Comparison of ENCODE assay signal across 9 cellular contexts in the genomic region with DNA sequence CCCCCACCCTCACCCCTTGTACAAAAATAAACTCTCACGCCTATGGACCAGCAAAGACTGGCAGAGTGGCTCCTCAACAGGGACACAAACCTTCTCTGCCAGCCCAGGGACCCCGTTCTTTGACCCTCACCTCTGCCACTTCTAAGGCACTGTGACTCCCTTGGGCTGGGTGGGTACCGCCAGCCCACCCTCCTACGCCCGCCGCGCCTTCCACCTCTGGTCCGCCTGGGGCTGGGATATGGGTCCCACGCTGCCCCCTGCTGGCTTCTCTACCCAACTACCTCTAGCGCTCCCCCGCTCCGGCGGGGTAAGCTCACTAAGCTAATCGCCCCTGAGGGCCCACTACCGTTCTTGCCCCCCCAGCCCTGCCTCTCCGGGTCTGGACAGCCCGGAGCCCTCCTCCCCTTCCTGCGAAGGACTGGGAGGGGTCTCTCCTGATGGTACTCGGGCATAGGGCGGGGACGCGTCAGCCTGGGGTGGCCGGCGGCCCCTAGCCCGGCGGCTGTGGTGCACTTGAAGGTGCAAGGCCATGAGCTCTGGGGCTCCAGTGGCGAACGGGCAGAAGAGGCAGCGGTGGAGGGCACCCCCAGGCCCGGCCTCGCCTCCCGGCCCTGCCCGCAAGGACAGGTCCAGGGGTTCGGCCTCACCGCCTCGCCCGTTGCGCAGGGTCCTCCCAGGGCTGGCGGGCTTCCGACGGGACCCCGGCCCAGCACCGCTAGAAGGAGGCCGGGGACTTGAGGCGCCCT. TPM values are rescaled to one million over a fixed set of nuclear protein-coding genes. Genes with fewer than 3 reads are reported as not detected.
DNase-seq lines count a peak whose midpoint lies in the region; ATAC-seq and TF ChIP-seq lines count a peak whose summit lies in the region.
"Had no signal": no experiment of that assay in that cellular context is flagged by ENCODE, and none has a peak within 500 bp of the region (broad histone marks: within the 10 kb centered on the region; RNA-seq: fewer than 3 reads in every experiment).

No MANE protein-coding gene starts in this region.

- no peak for ATAC-seq in CD4-positive, CD25-positive, alpha-beta regulatory T cell (ENCODE audit: low read depth in 2 of 2)
- no peak for ATAC-seq in memory B cell (ENCODE audit: low read depth)
- ATAC-seq in HG03025 (IDR thresholded peaks at IDR 0.05; ENCODE audit: low FRiP score, unreplicated experiment): no peak
- no peak for ATAC-seq in HG03175 (IDR thresholded peaks at IDR 0.05; ENCODE audit: unreplicated experiment)
- ATAC-seq in HG02642 (IDR thresholded peaks at IDR 0.05; ENCODE audit: poor library complexity, unreplicated experiment): no peak

- no peak overlapping the region for H3K4me3 ChIP-seq in CD4-positive, CD25-positive, alpha-beta regulatory T cell (ENCODE audit: low read depth, low read length)
- H3K4me3 ChIP-seq: SK-N-MC had no signal

- peak overlapping the region in 2 of 3 donors; percentile 56 to 95 for H3K27ac Mint-ChIP-seq in CD4-positive, CD25-positive, alpha-beta regulatory T cell
- H3K27ac Mint-ChIP-seq in brain (peak overlapping the region in 1 of 5 experiments; percentile 98), memory B cell (peak overlapping the region; percentile 86)

- peaks cover 6% of the 10 kb centered on the region for H3K27me3 Mint-ChIP-seq in CD4-positive, CD25-positive, alpha-beta regulatory T cell
- H3K27me3 Mint-ChIP-seq in brain (no peaks in the 10 kb centered on the region), memory B cell (no peaks in the 10 kb centered on the region)

- H3K27me3 ChIP-seq in CD4-positive, CD25-positive, alpha-beta regulatory T cell (ENCODE audit: control insufficient read depth, insufficient read depth, low read length): no peaks in the 10 kb centered on the region

- TF ChIP-seq CTCF in brain (conservative IDR thresholded peaks at IDR 0.05): peak; percentile 55 to 71

- no peak for DNase-seq in CD4-positive, CD25-positive, alpha-beta regulatory T cell
- no peak for DNase-seq in memory B cell (ENCODE audit: low spot score in 2 of 2)
- no peak for DNase-seq in COR-L47 (lab: John Stamatoyannopoulos, UW)

- no peaks in the 10 kb centered on the region for H3K9me3 Mint-ChIP-seq in CD4-positive, CD25-positive, alpha-beta regulatory T cell
- H3K9me3 Mint-ChIP-seq in brain (peaks cover 0 to 9% (median 0%) of the 10 kb centered on the region in 5 experiments), memory B cell (no peaks in the 10 kb centered on the region)

- H3K4me1 Mint-ChIP-seq in CD4-positive, CD25-positive, alpha-beta regulatory T cell: peaks cover 6 to 33% (median 23%) of the 10 kb centered on the region in 4 donors
- H3K4me1 Mint-ChIP-seq in brain: peaks cover 77% of the 10 kb centered on the region
- H3K4me1 Mint-ChIP-seq in memory B cell: peaks cover 15% of the 10 kb centered on the region

- TF ChIP-seq RAD21 in Ishikawa (IDR thresholded peaks at IDR 0.05; ENCODE audit: low read depth): peak; percentile 39

- H3K36me3 Mint-ChIP-seq in CD4-positive, CD25-positive, alpha-beta regulatory T cell: peaks cover 3% of the 10 kb centered on the region
- H3K36me3 Mint-ChIP-seq in brain: peaks cover 66% of the 10 kb centered on the region
- H3K36me3 Mint-ChIP-seq in memory B cell: no peaks in the 10 kb centered on the region

- no peak overlapping the region for H3K27ac ChIP-seq in CD4-positive, CD25-positive, alpha-beta regulatory T cell (ENCODE audit: insufficient read depth, low read length, poor library complexity, severe bottlenecking)

- no peaks in the 10 kb centered on the region for H3K36me3 ChIP-seq in CD4-positive, CD25-positive, alpha-beta regulatory T cell (ENCODE audit: control insufficient read depth, insufficient read depth, low read length)

- no peaks in the 10 kb centered on the region for H3K9me3 ChIP-seq in CD4-positive, CD25-positive, alpha-beta regulatory T cell (ENCODE audit: control insufficient read depth in 2 of 2, low read length in 2 of 2)

- H3K4me3 Mint-ChIP-seq in CD4-positive, CD25-positive, alpha-beta regulatory T cell: no peak overlapping the region
- no peak overlapping the region for H3K4me3 Mint-ChIP-seq in brain
- H3K4me3 Mint-ChIP-seq in memory B cell: no peak overlapping the region

- peaks cover 22% of the 10 kb centered on the region for H3K4me1 ChIP-seq in CD4-positive, CD25-positive, alpha-beta regulatory T cell (ENCODE audit: control insufficient read depth, insufficient read depth, low read length, poor library complexity, severe bottlenecking)

- TF ChIP-seq EP300 in Ishikawa (IDR thresholded peaks at IDR 0.05; ENCODE audit: borderline replicate concordance): no peak

TF ChIP-seq in Ishikawa, 13 proteins besides CTCF, POLR2A, EP300 and RAD21:
- TF ChIP-seq YY1 (IDR thresholded peaks at IDR 0.05; ENCODE audit: low read depth): no peak
- TF ChIP-seq TAF1 (IDR thresholded peaks at IDR 0.05; ENCODE audit: low read depth): no peak
- no peak for TF ChIP-seq ZBTB7A (IDR thresholded peaks at IDR 0.05; ENCODE audit: low read depth)
- no peak for TF ChIP-seq EGR1 (IDR thresholded peaks at IDR 0.05)
- no peak for TF ChIP-seq TCF12 (IDR thresholded peaks at IDR 0.05; ENCODE audit: low read depth)
- TF ChIP-seq CEBPB (IDR thresholded peaks at IDR 0.05): no peak
- no peak for TF ChIP-seq NFIC (IDR thresholded peaks at IDR 0.05)
- TF ChIP-seq TEAD4 (IDR thresholded peaks at IDR 0.05): no peak
- TF ChIP-seq, protein P1, sequence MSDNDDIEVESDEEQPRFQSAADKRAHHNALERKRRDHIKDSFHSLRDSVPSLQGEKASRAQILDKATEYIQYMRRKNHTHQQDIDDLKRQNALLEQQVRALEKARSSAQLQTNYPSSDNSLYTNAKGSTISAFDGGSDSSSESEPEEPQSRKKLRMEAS (IDR thresholded peaks at IDR 0.05): no peak
- TF ChIP-seq, protein P2, sequence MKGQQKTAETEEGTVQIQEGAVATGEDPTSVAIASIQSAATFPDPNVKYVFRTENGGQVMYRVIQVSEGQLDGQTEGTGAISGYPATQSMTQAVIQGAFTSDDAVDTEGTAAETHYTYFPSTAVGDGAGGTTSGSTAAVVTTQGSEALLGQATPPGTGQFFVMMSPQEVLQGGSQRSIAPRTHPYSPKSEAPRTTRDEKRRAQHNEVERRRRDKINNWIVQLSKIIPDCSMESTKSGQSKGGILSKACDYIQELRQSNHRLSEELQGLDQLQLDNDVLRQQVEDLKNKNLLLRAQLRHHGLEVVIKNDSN (IDR thresholded peaks at IDR 0.05): no peak
- no peak for TF ChIP-seq FOXM1 (IDR thresholded peaks at IDR 0.05; ENCODE audit: borderline replicate concordance, low read depth)
- TF ChIP-seq, protein P3, sequence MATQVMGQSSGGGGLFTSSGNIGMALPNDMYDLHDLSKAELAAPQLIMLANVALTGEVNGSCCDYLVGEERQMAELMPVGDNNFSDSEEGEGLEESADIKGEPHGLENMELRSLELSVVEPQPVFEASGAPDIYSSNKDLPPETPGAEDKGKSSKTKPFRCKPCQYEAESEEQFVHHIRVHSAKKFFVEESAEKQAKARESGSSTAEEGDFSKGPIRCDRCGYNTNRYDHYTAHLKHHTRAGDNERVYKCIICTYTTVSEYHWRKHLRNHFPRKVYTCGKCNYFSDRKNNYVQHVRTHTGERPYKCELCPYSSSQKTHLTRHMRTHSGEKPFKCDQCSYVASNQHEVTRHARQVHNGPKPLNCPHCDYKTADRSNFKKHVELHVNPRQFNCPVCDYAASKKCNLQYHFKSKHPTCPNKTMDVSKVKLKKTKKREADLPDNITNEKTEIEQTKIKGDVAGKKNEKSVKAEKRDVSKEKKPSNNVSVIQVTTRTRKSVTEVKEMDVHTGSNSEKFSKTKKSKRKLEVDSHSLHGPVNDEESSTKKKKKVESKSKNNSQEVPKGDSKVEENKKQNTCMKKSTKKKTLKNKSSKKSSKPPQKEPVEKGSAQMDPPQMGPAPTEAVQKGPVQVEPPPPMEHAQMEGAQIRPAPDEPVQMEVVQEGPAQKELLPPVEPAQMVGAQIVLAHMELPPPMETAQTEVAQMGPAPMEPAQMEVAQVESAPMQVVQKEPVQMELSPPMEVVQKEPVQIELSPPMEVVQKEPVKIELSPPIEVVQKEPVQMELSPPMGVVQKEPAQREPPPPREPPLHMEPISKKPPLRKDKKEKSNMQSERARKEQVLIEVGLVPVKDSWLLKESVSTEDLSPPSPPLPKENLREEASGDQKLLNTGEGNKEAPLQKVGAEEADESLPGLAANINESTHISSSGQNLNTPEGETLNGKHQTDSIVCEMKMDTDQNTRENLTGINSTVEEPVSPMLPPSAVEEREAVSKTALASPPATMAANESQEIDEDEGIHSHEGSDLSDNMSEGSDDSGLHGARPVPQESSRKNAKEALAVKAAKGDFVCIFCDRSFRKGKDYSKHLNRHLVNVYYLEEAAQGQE (IDR thresholded peaks at IDR 0.05; ENCODE audit: low read depth): no peak
- TF ChIP-seq CREB1 (IDR thresholded peaks at IDR 0.05; ENCODE audit: low read depth): no peak

RNA-seq across cellular contexts. Expression of a gene that starts 8.1 kb away (rescaled TPM):
- total RNA-seq in CD4-positive, CD25-positive, alpha-beta regulatory T cell: 5.0 TPM
- polyA plus RNA-seq in CD4-positive, CD25-positive, alpha-beta regulatory T cell: 1 to 10 TPM; 1.1 to 1.9 (median 1.3) TPM
- 49.4 TPM for polyA plus RNA-seq in brain (ENCODE audit: insufficient read depth, low read depth, low replicate concordance)

RNA-seq across cellular contexts. Expression of a gene that starts 10.5 kb away (rescaled TPM):
- total RNA-seq in CD4-positive, CD25-positive, alpha-beta regulatory T cell: not detected
- not detected for polyA plus RNA-seq in CD4-positive, CD25-positive, alpha-beta regulatory T cell
- 0.29 TPM for polyA plus RNA-seq in brain (ENCODE audit: insufficient read depth, low read depth, low replicate concordance)

RNA-seq across cellular contexts. Expression of a gene that starts 20.3 kb away (rescaled TPM):
- total RNA-seq in CD4-positive, CD25-positive, alpha-beta regulatory T cell: 7.4 TPM
- under 1 TPM in 2 of 4 donors, not detected in 2; 0.07 to 0.64 TPM for polyA plus RNA-seq in CD4-positive, CD25-positive, alpha-beta regulatory T cell
- polyA plus RNA-seq in brain (ENCODE audit: insufficient read depth, low read depth, low replicate concordance): 21.3 TPM

RNA-seq across cellular contexts. Expression of a gene that starts 32.7 kb away (rescaled TPM):
- not detected for total RNA-seq in CD4-positive, CD25-positive, alpha-beta regulatory T cell
- polyA plus RNA-seq in CD4-positive, CD25-positive, alpha-beta regulatory T cell: not detected
- polyA plus RNA-seq in brain (ENCODE audit: insufficient read depth, low read depth, low replicate concordance): not detected

RNA-seq across cellular contexts. Expression of a gene that starts 48.2 kb away (rescaled TPM):
- not detected for total RNA-seq in CD4-positive, CD25-positive, alpha-beta regulatory T cell
- polyA plus RNA-seq in CD4-positive, CD25-positive, alpha-beta regulatory T cell: not detected
- not detected for polyA plus RNA-seq in brain (ENCODE audit: insufficient read depth, low read depth, low replicate concordance)

Comparison
In these comparisons a context has a peak if more than half of its experiments do, and no peak if none do; other contexts are left out.
1. RNA of a gene that starts 8.1 kb away (polyA plus RNA-seq): 49.4 TPM in brain (single experiment); 1.1 to 1.9 TPM in CD4-positive, CD25-positive, alpha-beta regulatory T cell; every median in the first group is over 10 times any median in the second.
2. RNA of a gene that starts 20.3 kb away (polyA plus RNA-seq): 21.3 TPM in brain (single experiment); 0.07 to 0.64 TPM in CD4-positive, CD25-positive, alpha-beta regulatory T cell; every median in the first group is over 10 times any median in the second.